In the genomic region with DNA sequence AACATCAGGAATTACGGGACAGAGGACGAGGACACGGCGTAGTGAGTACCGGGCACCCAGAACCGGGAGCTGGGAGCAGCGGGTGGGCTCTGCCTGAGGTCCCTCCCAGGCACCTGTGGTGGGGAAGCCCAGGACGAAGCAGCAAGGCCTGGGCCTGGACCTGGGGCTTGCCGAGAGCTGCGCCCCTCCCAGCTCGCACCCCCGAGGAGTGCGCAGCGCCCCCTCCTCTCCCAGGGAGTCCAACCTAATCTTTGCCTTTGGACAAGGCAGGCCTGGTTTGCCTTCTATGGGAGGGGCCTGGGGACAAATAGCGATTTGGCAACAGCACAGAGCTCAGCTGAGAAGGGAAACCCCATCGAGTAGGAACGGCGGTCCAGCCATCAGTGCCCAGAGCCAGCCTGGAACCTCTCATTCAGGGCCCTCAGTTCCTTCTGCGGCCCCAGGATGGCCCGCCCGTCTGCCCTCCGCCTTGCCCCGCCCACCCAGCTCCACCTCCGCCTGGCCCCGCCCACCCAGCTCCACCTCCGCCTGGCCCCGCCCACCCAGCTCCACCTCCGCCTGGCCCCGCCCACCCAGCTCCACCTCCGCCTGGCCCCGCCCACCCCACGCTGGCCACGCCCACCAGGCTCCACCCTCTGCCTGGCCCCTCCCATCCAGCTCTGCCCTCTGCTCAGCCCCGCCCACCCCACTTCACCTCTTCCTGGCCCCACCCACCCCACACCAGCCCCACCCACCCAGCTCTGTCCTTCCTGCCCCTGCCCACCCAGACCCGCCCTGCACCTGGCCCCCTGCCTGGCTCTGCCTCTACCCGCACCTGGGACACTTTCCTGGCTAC, we compare ENCODE assay signal across 15 cellular contexts. TPM values are rescaled to one million over a fixed set of nuclear protein-coding genes. Genes with fewer than 3 reads are reported as not detected.
DNase-seq lines count a peak whose midpoint lies in the region; ATAC-seq and TF ChIP-seq lines count a peak whose summit lies in the region.
"Had no signal": no experiment of that assay in that cellular context is flagged by ENCODE, and none has a peak within 500 bp of the region (broad histone marks: within the 10 kb centered on the region; RNA-seq: fewer than 3 reads in every experiment).

No MANE protein-coding gene starts in this region.

- no peak overlapping the region for H3K9ac ChIP-seq in neuronal stem cell (ENCODE audit: low read depth, low read length, poor library complexity)

- H2BK120ac ChIP-seq in neuronal stem cell (ENCODE audit: low read depth, low read length): no peak overlapping the region

- ATAC-seq in HG02973 (IDR thresholded peaks at IDR 0.05; ENCODE audit: unreplicated experiment): no peak
- no peak for ATAC-seq in GM18520 (IDR thresholded peaks at IDR 0.05; ENCODE audit: unreplicated experiment)
- ATAC-seq: gastrocnemius medialis had no signal

- peaks cover 7% of the 10 kb centered on the region for H3K4me1 Mint-ChIP-seq in Caco-2 (ENCODE audit: low read depth, unreplicated experiment)
- peaks cover 5% of the 10 kb centered on the region for H3K4me1 Mint-ChIP-seq in activated naive CD4-positive, alpha-beta T cell treated with anti-CD3 and anti-CD28 coated beads for 36 hours (ENCODE audit: low read depth)

- no peak overlapping the region for H2BK15ac ChIP-seq in neuronal stem cell (ENCODE audit: low read length)

- WGBS in neuronal stem cell (ENCODE audit: extremely low coverage in 2 of 2, insufficient read length in 2 of 2, insufficient replicate concordance in 1 of 2), 2 donors: no CpG with 5 or more reads among the region's 36 CpGs

- H3K18ac ChIP-seq in neuronal stem cell (ENCODE audit: low read length): no peak overlapping the region

- H3K23ac ChIP-seq in neuronal stem cell (ENCODE audit: low read depth, low read length, poor library complexity): peak overlapping the region; percentile 73

- no peaks in the 10 kb centered on the region for H3K79me1 ChIP-seq in neuronal stem cell (ENCODE audit: low read depth, low read length)

- peaks cover 22% of the 10 kb centered on the region for H3K27me3 Mint-ChIP-seq in Caco-2 (ENCODE audit: insufficient read depth, unreplicated experiment)
- H3K27me3 Mint-ChIP-seq in activated naive CD4-positive, alpha-beta T cell treated with anti-CD3 and anti-CD28 coated beads for 36 hours (ENCODE audit: low read depth): peaks cover 19% of the 10 kb centered on the region

- peaks cover 8% of the 10 kb centered on the region for H3K9me3 ChIP-seq in Caco-2
- peaks cover 0 to 6% of the 10 kb centered on the region in 2 donors for H3K9me3 ChIP-seq in neuronal stem cell (replicated peaks in 1 of 2; ENCODE audit: control insufficient read depth in 2 of 2, insufficient read depth in 1 of 2, low read depth in 1 of 2, low read length in 2 of 2)
- H3K9me3 ChIP-seq: gastrocnemius medialis had no signal

- H3K27ac ChIP-seq in neuronal stem cell (replicated peaks; ENCODE audit: low read length): no peak overlapping the region
- H3K27ac ChIP-seq: cardiac muscle cell, gastrocnemius medialis had no signal

- H3K4me3 ChIP-seq in Caco-2 (ENCODE audit: low read depth, low read length): no peak overlapping the region
- peak overlapping the region in 1 of 2 donors; percentile 36 for H3K4me3 ChIP-seq in neuronal stem cell (ENCODE audit: low read length in 2 of 2)
- H3K4me3 ChIP-seq: cardiac muscle cell, gastrocnemius medialis had no signal

- no peaks in the 10 kb centered on the region for H3K9me3 Mint-ChIP-seq in Caco-2 (ENCODE audit: unreplicated experiment)
- no peaks in the 10 kb centered on the region for H3K9me3 Mint-ChIP-seq in activated naive CD4-positive, alpha-beta T cell treated with anti-CD3 and anti-CD28 coated beads for 36 hours

- H4K8ac ChIP-seq in neuronal stem cell (ENCODE audit: low read depth, low read length): peak overlapping the region; percentile 17

- DNase-seq in Caco-2 (peak; percentile 67 to 77), NCI-H460 (ENCODE audit: extremely low read depth, low read depth) (peak; percentile 23), neuronal stem cell (ENCODE audit: low spot score) (no peak), NCI-H345 (lab: John Stamatoyannopoulos, UW) (no peak), ACHN (no peak)
- peak; percentile 53 for DNase-seq in activated naive CD4-positive, alpha-beta T cell treated with anti-CD3 and anti-CD28 coated beads for 36 hours
- DNase-seq: activated CD4-positive, CD25-positive, alpha-beta regulatory T cell; NCI-H82 had no signal

- no peak overlapping the region for H3K4me3 Mint-ChIP-seq in Caco-2 (ENCODE audit: unreplicated experiment)
- H3K4me3 Mint-ChIP-seq in activated naive CD4-positive, alpha-beta T cell treated with anti-CD3 and anti-CD28 coated beads for 36 hours: no peak overlapping the region
- H3K4me3 Mint-ChIP-seq: IgD-negative memory B cell had no signal

- no peak overlapping the region for H2AK5ac ChIP-seq in neuronal stem cell (ENCODE audit: low read depth, low read length)

- H2BK5ac ChIP-seq in neuronal stem cell (ENCODE audit: low read length): peak overlapping the region; percentile 87

- H3K27me3 ChIP-seq in Caco-2 (replicated peaks; ENCODE audit: control insufficient read depth, insufficient read depth, low read length) (no peaks in the 10 kb centered on the region; the same call in 1 of the 2 replicates), neuronal stem cell (ENCODE audit: control insufficient read depth in 3 of 3, insufficient read depth in 3 of 3, low read depth in 1 of 3, low read length in 3 of 3) (peaks cover 0 to 18% (median 6%) of the 10 kb centered on the region in 3 experiments)

- no peak overlapping the region for H3K4me2 ChIP-seq in neuronal stem cell (ENCODE audit: insufficient read depth, low read length, poor library complexity, severe bottlenecking)

- peak overlapping the region; percentile 94 for H3K14ac ChIP-seq in neuronal stem cell (ENCODE audit: low read length)

- CTCF ChIA-PET in Caco-2 (lab: Charles Lee): interaction anchor here (0.6 to 1.2 kb wide), 2 partner anchors 180 to 189 kb away, joined by 3 to 9 read pairs; no protein-coding TSS in a partner anchor
- CTCF ChIA-PET in activated naive CD4-positive, alpha-beta T cell treated with anti-CD3 and anti-CD28 coated beads for 36 hours (lab: Charles Lee): no interaction called here

- H4K91ac ChIP-seq in neuronal stem cell (ENCODE audit: low read depth, low read length, poor library complexity): no peak overlapping the region

- TF ChIP-seq CTCF in Caco-2 (IDR thresholded peaks at IDR 0.05; ENCODE audit: insufficient read depth in 1 of 2, low read depth in 1 of 2, low read length in 1 of 2, severe bottlenecking in 1 of 2, unreplicated experiment in 1 of 2): no peak

- intact Hi-C loops in Caco-2 (cut with micrococcal nuclease; ENCODE audit: unreplicated experiment): no loop called here
- intact Hi-C loops in activated naive CD4-positive, alpha-beta T cell treated with anti-CD3 and anti-CD28 coated beads for 36 hours (cut with micrococcal nuclease): no loop called here

- POLR2A ChIA-PET in Caco-2 (lab: Charles Lee): interaction anchor here (0.6 kb wide), 3 partner anchors 12 to 189 kb away, joined by 3 to 7 read pairs (median 5); no protein-coding TSS in a partner anchor

- H2AFZ ChIP-seq in neuronal stem cell (ENCODE audit: low read length): no peak overlapping the region

- no peaks in the 10 kb centered on the region; the same call in 1 of the 2 replicates for H3K4me1 ChIP-seq in Caco-2
- peaks cover 0 to 5% of the 10 kb centered on the region in 2 donors for H3K4me1 ChIP-seq in neuronal stem cell (ENCODE audit: control insufficient read depth in 2 of 2, insufficient read depth in 1 of 2, low read depth in 1 of 2, low read length in 2 of 2)
- H3K4me1 ChIP-seq: gastrocnemius medialis had no signal

- BruUV-seq in Caco-2 (replicated peaks; lab: Mats Ljungman, UMichigan): no TSS peak

- H3K36me3 ChIP-seq in Caco-2 (ENCODE audit: control insufficient read depth, insufficient read depth, low read length) (no peaks in the 10 kb centered on the region), neuronal stem cell (replicated peaks in 1 of 2; ENCODE audit: control insufficient read depth in 2 of 2, insufficient read depth in 2 of 2, low read length in 2 of 2) (no peaks in the 10 kb centered on the region)
- H3K36me3 ChIP-seq: cardiac muscle cell, gastrocnemius medialis had no signal

- H2BK12ac ChIP-seq in neuronal stem cell (ENCODE audit: low read length): no peak overlapping the region

- H3K4ac ChIP-seq in neuronal stem cell (ENCODE audit: low read length): no peak overlapping the region

- no peak overlapping the region for H3K27ac Mint-ChIP-seq in Caco-2 (ENCODE audit: unreplicated experiment)
- no peak overlapping the region for H3K27ac Mint-ChIP-seq in activated naive CD4-positive, alpha-beta T cell treated with anti-CD3 and anti-CD28 coated beads for 36 hours
- H3K27ac Mint-ChIP-seq: IgD-negative memory B cell had no signal

- in situ Hi-C loops in ACHN (cut with HindIII; ENCODE audit: low pct_ligation_motif_present, low pct_unique_long_range_greater_than_20kb, low sequenced_read_pairs): no loop called here

- peaks cover 6% of the 10 kb centered on the region for H3K36me3 Mint-ChIP-seq in Caco-2 (ENCODE audit: insufficient read depth, unreplicated experiment)
- no peaks in the 10 kb centered on the region for H3K36me3 Mint-ChIP-seq in activated naive CD4-positive, alpha-beta T cell treated with anti-CD3 and anti-CD28 coated beads for 36 hours (ENCODE audit: low read depth)
- H3K36me3 Mint-ChIP-seq: IgD-negative memory B cell had no signal

RNA-seq across cellular contexts. Expression of a gene that starts 32.5 kb away (rescaled TPM):
- 1.5 and 3.2 TPM in 2 replicates for total RNA-seq in Caco-2 (2022)
- 0.09 and 1.1 TPM in 2 replicates for total RNA-seq in NCI-H460 (2014; rRNA removed; shearing (Covaris generic))
- polyA plus RNA-seq in NCI-H460 (2014; cell fraction: nucleus; rRNA removed): 0.16 and 0.26 TPM in 2 replicates
- total RNA-seq in activated naive CD4-positive, alpha-beta T cell treated with anti-CD3 and anti-CD28 coated beads for 36 hours: not detected
- polyA plus RNA-seq in neuronal stem cell (2013, experiment 1 of 2): 6.4 TPM
- polyA plus RNA-seq in neuronal stem cell (2013, experiment 2 of 2): 6.1 TPM
- total RNA-seq: Daoy, myocyte had no signal

RNA-seq across cellular contexts. Expression of a gene that starts 39.8 kb away (rescaled TPM):
- total RNA-seq in Caco-2 (2022): not detected in 2 replicates
- not detected in 2 replicates for total RNA-seq in NCI-H460 (2014; rRNA removed; shearing (Covaris generic))
- not detected in 2 replicates for polyA plus RNA-seq in NCI-H460 (2014; cell fraction: nucleus; rRNA removed)
- total RNA-seq in activated naive CD4-positive, alpha-beta T cell treated with anti-CD3 and anti-CD28 coated beads for 36 hours: not detected
- 0.08 TPM for polyA plus RNA-seq in neuronal stem cell (2013, experiment 1 of 2)
- polyA plus RNA-seq in neuronal stem cell (2013, experiment 2 of 2): 0.07 TPM
- total RNA-seq: Daoy, gastrocnemius medialis had no signal
- polyA plus RNA-seq: IgD-negative memory B cell had no signal

Comparison
In these comparisons a context has a peak if more than half of its experiments do, and no peak if none do; other contexts are left out.
1. DNase-seq: peak in Caco-2 (2 of 2), NCI-H460 (single experiment) and activated naive CD4-positive, alpha-beta T cell treated with anti-CD3 and anti-CD28 coated beads for 36 hours (single experiment); none in neuronal stem cell (single experiment), NCI-H345 (single experiment) and ACHN (single experiment).